In genomic region chr13:28423010-28423409, GRCh38 we compare ENCODE assay signal across 8 cellular contexts.
DNase-seq lines count a peak whose midpoint lies in the region; ATAC-seq lines count a peak whose summit lies in the region.

No MANE protein-coding gene starts in this region.

- H3K36me3 Mint-ChIP-seq in activated naive CD4-positive, alpha-beta T cell treated with anti-CD3 and anti-CD28 coated beads, Interleukin-2, amount 50 U/mL, for 24 hours, result no peaks in the 10 kb centered on the region
- H3K36me3 Mint-ChIP-seq in activated naive CD8-positive, alpha-beta T cell treated with anti-CD3 and anti-CD28 coated beads for 36 hours, result peaks cover 6% of the 10 kb centered on the region

- DNase-seq in activated naive CD4-positive, alpha-beta T cell (lab: John Stamatoyannopoulos, UW), result no peak
- peak; percentile 43 for DNase-seq in activated naive CD8-positive, alpha-beta T cell treated with anti-CD3 and anti-CD28 coated beads for 36 hours
- peak; percentile 18 to 20 for DNase-seq in stimulated activated CD8-positive, alpha-beta memory T cell treated with anti-CD3 and anti-CD28 coated beads, Interleukin-7, amount 100 ng/mL, for 48 hours (ENCODE audit: extremely low read depth in 1 of 2, low read depth in 1 of 2)
- DNase-seq in NCI-H1105 (lab: John Stamatoyannopoulos, UW) (no peak), NCI-H774 (lab: John Stamatoyannopoulos, UW) (no peak)

- peak; percentile 73 for ATAC-seq in HG03342 (IDR thresholded peaks at IDR 0.05; ENCODE audit: unreplicated experiment)
- ATAC-seq in GM18519 (IDR thresholded peaks at IDR 0.05; ENCODE audit: low FRiP score, unreplicated experiment), result no peak

- peak overlapping the region; percentile 13 for H3K4me3 Mint-ChIP-seq in activated naive CD4-positive, alpha-beta T cell treated with anti-CD3 and anti-CD28 coated beads, Interleukin-2, amount 50 U/mL, for 24 hours
- H3K4me3 Mint-ChIP-seq in activated naive CD8-positive, alpha-beta T cell treated with anti-CD3 and anti-CD28 coated beads for 36 hours, result no peak overlapping the region

- H3K9me3 Mint-ChIP-seq in activated naive CD4-positive, alpha-beta T cell treated with anti-CD3 and anti-CD28 coated beads, Interleukin-2, amount 50 U/mL, for 24 hours, result no peaks in the 10 kb centered on the region
- H3K9me3 Mint-ChIP-seq in activated naive CD8-positive, alpha-beta T cell treated with anti-CD3 and anti-CD28 coated beads for 36 hours, result no peaks in the 10 kb centered on the region

- H3K4me1 Mint-ChIP-seq in activated naive CD4-positive, alpha-beta T cell treated with anti-CD3 and anti-CD28 coated beads, Interleukin-2, amount 50 U/mL, for 24 hours, result peaks cover 16% of the 10 kb centered on the region
- H3K4me1 Mint-ChIP-seq in activated naive CD8-positive, alpha-beta T cell treated with anti-CD3 and anti-CD28 coated beads for 36 hours, result peaks cover 12% of the 10 kb centered on the region

- no peaks in the 10 kb centered on the region for H3K27me3 Mint-ChIP-seq in activated naive CD4-positive, alpha-beta T cell treated with anti-CD3 and anti-CD28 coated beads, Interleukin-2, amount 50 U/mL, for 24 hours
- H3K27me3 Mint-ChIP-seq in activated naive CD8-positive, alpha-beta T cell treated with anti-CD3 and anti-CD28 coated beads for 36 hours, result no peaks in the 10 kb centered on the region

- no peak overlapping the region for H3K27ac Mint-ChIP-seq in activated naive CD4-positive, alpha-beta T cell treated with anti-CD3 and anti-CD28 coated beads, Interleukin-2, amount 50 U/mL, for 24 hours
- H3K27ac Mint-ChIP-seq in activated naive CD8-positive, alpha-beta T cell treated with anti-CD3 and anti-CD28 coated beads for 36 hours, result peak overlapping the region; percentile 73

Comparison
In these comparisons a context has a peak if more than half of its experiments do, and no peak if none do; other contexts are left out.
1. DNase-seq: peak in activated naive CD8-positive, alpha-beta T cell treated with anti-CD3 and anti-CD28 coated beads for 36 hours (single experiment) and stimulated activated CD8-positive, alpha-beta memory T cell treated with anti-CD3 and anti-CD28 coated beads, Interleukin-7, amount 100 ng/mL, for 48 hours (2 of 2); none in activated naive CD4-positive, alpha-beta T cell (0 of 4), NCI-H1105 (single experiment) and NCI-H774 (single experiment).